In genomic region chr3:71087109-71088018, GRCh38 we compare ENCODE assay signal across 8 cellular contexts.
DNase-seq lines count a peak whose midpoint lies in the region; ATAC-seq and TF ChIP-seq lines count a peak whose summit lies in the region.

No MANE protein-coding gene starts in this region.

- peak overlapping the region; percentile 61 for H3K27ac ChIP-seq in brain microvascular endothelial cell

- DNase-seq in EL (peak; percentile 48), brain microvascular endothelial cell (peak; percentile 78), DMS153 treated with DMSO at 0.1 percent for 48 hours (lab: John Stamatoyannopoulos, UW; ENCODE audit: unreplicated experiment) (no peak), NCI-H2107 treated with DMSO at 0.1 percent for 48 hours (lab: John Stamatoyannopoulos, UW; ENCODE audit: unreplicated experiment) (no peak), NCI-H1417 treated with DMSO at 0.1 percent for 48 hours (lab: John Stamatoyannopoulos, UW) (no peak), C1 segment of cervical spinal cord (lab: John Stamatoyannopoulos, UW) (no peak)

- no peaks in the 10 kb centered on the region for H3K36me3 ChIP-seq in brain microvascular endothelial cell (replicated peaks)

- ATAC-seq in GM21390 (IDR thresholded peaks at IDR 0.05; ENCODE audit: unreplicated experiment): peak; percentile 93
- peak; percentile 93 for ATAC-seq in HG03571 (IDR thresholded peaks at IDR 0.05; ENCODE audit: unreplicated experiment)

- in situ Hi-C loops in brain microvascular endothelial cell (cut with HindIII; ENCODE audit: low pct_ligation_motif_present, low sequenced_read_pairs): no loop called here

- H3K4me3 ChIP-seq in brain microvascular endothelial cell (ENCODE audit: low read depth, low read length): no peak overlapping the region

- H3K27me3 ChIP-seq in brain microvascular endothelial cell (replicated peaks): no peaks in the 10 kb centered on the region

- no peak for TF ChIP-seq CTCF in brain microvascular endothelial cell (IDR thresholded peaks at IDR 0.05; ENCODE audit: low read depth, low read length, missing control alignments)

Comparison
In these comparisons a context has a peak if more than half of its experiments do, and no peak if none do; other contexts are left out.
1. DNase-seq: peak in EL (single experiment) and brain microvascular endothelial cell (single experiment); none in DMS153 treated with DMSO at 0.1 percent for 48 hours (single experiment), NCI-H2107 treated with DMSO at 0.1 percent for 48 hours (single experiment), NCI-H1417 treated with DMSO at 0.1 percent for 48 hours (single experiment) and C1 segment of cervical spinal cord (0 of 14).